In the genomic region with DNA sequence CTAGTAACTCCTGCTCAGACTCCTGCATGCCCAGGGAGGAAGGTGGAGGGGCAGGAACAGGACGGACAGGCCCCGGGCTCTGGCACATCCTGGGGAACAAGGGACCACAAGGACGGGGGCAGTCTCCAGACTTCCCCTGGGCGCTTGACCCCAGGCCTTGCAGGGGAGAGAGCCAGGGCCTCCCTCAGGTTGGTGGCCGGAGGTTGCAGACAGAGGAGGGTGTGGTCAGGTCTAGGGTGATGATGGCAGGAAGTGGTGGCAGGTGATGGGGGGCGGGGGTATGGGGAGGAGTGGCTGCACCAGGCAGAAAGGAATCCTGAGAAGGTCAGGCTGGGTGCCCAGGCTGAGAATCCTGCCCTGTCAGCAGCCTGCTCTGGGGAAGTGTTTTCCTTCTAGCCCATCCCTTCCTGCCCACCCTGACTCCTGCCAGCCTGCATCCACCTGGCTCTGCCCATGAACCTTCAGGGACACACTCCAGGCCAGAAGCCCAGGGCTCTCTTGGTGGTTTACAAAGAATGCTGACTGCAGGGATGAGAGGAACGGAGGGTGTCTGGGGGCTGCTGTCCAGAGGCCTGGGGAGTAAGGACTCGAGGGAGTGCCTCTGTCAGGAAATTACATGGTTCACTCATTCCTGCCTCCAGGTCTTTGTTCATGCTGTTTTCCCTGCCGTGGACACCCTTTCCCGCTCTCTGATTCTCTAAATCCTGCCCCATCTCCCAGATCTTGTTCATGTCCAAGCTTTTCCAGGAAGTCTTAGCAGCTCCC, we compare ENCODE assay signal across 10 cellular contexts. TPM values are rescaled to one million over a fixed set of nuclear protein-coding genes. Genes with fewer than 3 reads are reported as not detected.
DNase-seq lines count a peak whose midpoint lies in the region; ATAC-seq and TF ChIP-seq lines count a peak whose summit lies in the region.
"Had no signal": no experiment of that assay in that cellular context is flagged by ENCODE, and none has a peak within 500 bp of the region (broad histone marks: within the 10 kb centered on the region; RNA-seq: fewer than 3 reads in every experiment).

No MANE protein-coding gene starts in this region.

- no peak overlapping the region for H2BK12ac ChIP-seq in neuronal stem cell (ENCODE audit: low read length)

- H3K4ac ChIP-seq in neuronal stem cell (ENCODE audit: low read length): no peak overlapping the region

- H3K79me1 ChIP-seq in neuronal stem cell (ENCODE audit: low read depth, low read length): peaks cover 4% of the 10 kb centered on the region

- no peaks in the 10 kb centered on the region for H3K9me3 ChIP-seq in CD8-positive, alpha-beta memory T cell (ENCODE audit: low read length)
- H3K9me3 ChIP-seq in neuronal stem cell (replicated peaks in 1 of 2; ENCODE audit: control insufficient read depth in 2 of 2, insufficient read depth in 1 of 2, low read depth in 1 of 2, low read length in 2 of 2): no peaks in the 10 kb centered on the region

- no peaks in the 10 kb centered on the region for H3K36me3 Mint-ChIP-seq in CD8-positive, alpha-beta memory T cell
- H3K36me3 Mint-ChIP-seq in HFFc6 (ENCODE audit: low read depth): peaks cover 24% of the 10 kb centered on the region
- H3K36me3 Mint-ChIP-seq in activated CD8-positive, alpha-beta T cell treated with anti-CD3 and anti-CD28 coated beads, Interleukin-2, amount 10 ng/mL, durations not matched to agents 7 days and 5 days (ENCODE audit: low read depth): no peaks in the 10 kb centered on the region
- H3K36me3 Mint-ChIP-seq: naive thymus-derived CD4-positive, alpha-beta T cell had no signal

- no peak overlapping the region for H4K8ac ChIP-seq in neuronal stem cell (ENCODE audit: low read depth, low read length)

- peak in 1 of 5 donors; percentile 56 for DNase-seq in CD8-positive, alpha-beta memory T cell
- DNase-seq in HFFc6 (no peak), neuronal stem cell (ENCODE audit: low spot score) (no peak), NCI-H1436 treated with DMSO at 0.1 percent for 48 hours (lab: John Stamatoyannopoulos, UW) (no peak), COLO668 (lab: John Stamatoyannopoulos, UW; ENCODE audit: unreplicated experiment) (no peak)
- peak; percentile 57 for DNase-seq in activated CD8-positive, alpha-beta T cell treated with anti-CD3 and anti-CD28 coated beads, Interleukin-2, amount 10 ng/mL, durations not matched to agents 7 days and 5 days
- DNase-seq in activated effector memory CD4-positive, alpha-beta T cell treated with anti-CD3 and anti-CD28 coated beads, Interleukin-2, amount 50 U/mL, for 16 hours: no peak
- DNase-seq: erythroblast; Karpas-422; naive thymus-derived CD4-positive, alpha-beta T cell had no signal

- peak overlapping the region; percentile 16 for H3K23ac ChIP-seq in neuronal stem cell (ENCODE audit: low read depth, low read length, poor library complexity)

- H4K91ac ChIP-seq in neuronal stem cell (ENCODE audit: low read depth, low read length, poor library complexity): no peak overlapping the region

- H3K36me3 ChIP-seq in CD8-positive, alpha-beta memory T cell (ENCODE audit: insufficient read depth, low read length): no peaks in the 10 kb centered on the region
- peaks cover 0 to 5% of the 10 kb centered on the region in 2 donors for H3K36me3 ChIP-seq in neuronal stem cell (replicated peaks in 1 of 2; ENCODE audit: control insufficient read depth in 2 of 2, insufficient read depth in 2 of 2, low read length in 2 of 2)

- H3K9ac ChIP-seq in neuronal stem cell (ENCODE audit: low read depth, low read length, poor library complexity): no peak overlapping the region

- peak; percentile 55 for ATAC-seq in activated CD8-positive, alpha-beta T cell treated with anti-CD3 and anti-CD28 coated beads, Interleukin-2, amount 10 ng/mL, durations not matched to agents 7 days and 5 days
- ATAC-seq: naive thymus-derived CD4-positive, alpha-beta T cell had no signal

- peaks cover 16 to 33% (median 18%) of the 10 kb centered on the region in 3 donors for H3K4me1 Mint-ChIP-seq in CD8-positive, alpha-beta memory T cell
- H3K4me1 Mint-ChIP-seq in HFFc6 (ENCODE audit: low read depth): peaks cover 61% of the 10 kb centered on the region
- peaks cover 22% of the 10 kb centered on the region for H3K4me1 Mint-ChIP-seq in activated CD8-positive, alpha-beta T cell treated with anti-CD3 and anti-CD28 coated beads, Interleukin-2, amount 10 ng/mL, durations not matched to agents 7 days and 5 days (ENCODE audit: low read depth)

- H2AFZ ChIP-seq in neuronal stem cell (ENCODE audit: low read length): no peak overlapping the region

- no CpG with 5 or more reads among the region's 10 CpGs for WGBS in neuronal stem cell (ENCODE audit: extremely low coverage in 2 of 2, insufficient read length in 2 of 2, insufficient replicate concordance in 1 of 2), 2 donors

- POLR2A ChIA-PET in CD8-positive, alpha-beta memory T cell (lab: Charles Lee): no interaction called here
- POLR2A ChIA-PET in activated CD8-positive, alpha-beta T cell treated with anti-CD3 and anti-CD28 coated beads, Interleukin-2, amount 10 ng/mL, durations not matched to agents 7 days and 5 days (lab: Charles Lee): no interaction called here

- CTCF ChIA-PET in CD8-positive, alpha-beta memory T cell (lab: Charles Lee): interaction anchor here (0.8 to 1.3 kb wide), 3 partner anchors 9 to 22 kb away, joined by 3 to 5 read pairs (median 3); no protein-coding TSS in a partner anchor
- CTCF ChIA-PET in activated CD8-positive, alpha-beta T cell treated with anti-CD3 and anti-CD28 coated beads, Interleukin-2, amount 10 ng/mL, durations not matched to agents 7 days and 5 days (lab: Charles Lee): interaction anchor here (1.2 to 2.3 kb wide), 5 partner anchors 9 to 17 kb away, joined by 3 to 14 read pairs (median 6); no protein-coding TSS in a partner anchor

- H3K27ac ChIP-seq in CD8-positive, alpha-beta memory T cell (ENCODE audit: low read depth, low read length): peak overlapping the region; percentile 4
- no peak overlapping the region for H3K27ac ChIP-seq in neuronal stem cell (replicated peaks; ENCODE audit: low read length)

- no peak overlapping the region for H2AK5ac ChIP-seq in neuronal stem cell (ENCODE audit: low read depth, low read length)

- H3K4me3 Mint-ChIP-seq in CD8-positive, alpha-beta memory T cell: peak overlapping the region in 4 of 7 donors; percentile 15 to 33 (median 17)
- no peak overlapping the region; the same call in 1 of the 2 replicates for H3K4me3 Mint-ChIP-seq in HFFc6
- peak overlapping the region; percentile 5 for H3K4me3 Mint-ChIP-seq in activated CD8-positive, alpha-beta T cell treated with anti-CD3 and anti-CD28 coated beads, Interleukin-2, amount 10 ng/mL, durations not matched to agents 7 days and 5 days

- H3K4me3 ChIP-seq in CD8-positive, alpha-beta memory T cell (ENCODE audit: low read length): no peak overlapping the region
- no peak overlapping the region for H3K4me3 ChIP-seq in neuronal stem cell (ENCODE audit: low read length in 2 of 2)

- H3K18ac ChIP-seq in neuronal stem cell (ENCODE audit: low read length): no peak overlapping the region

- H3K27ac Mint-ChIP-seq in CD8-positive, alpha-beta memory T cell: peak overlapping the region in 7 of 8 donors; percentile 21 to 86 (median 68)
- peak overlapping the region; percentile 91 for H3K27ac Mint-ChIP-seq in HFFc6
- H3K27ac Mint-ChIP-seq in activated CD8-positive, alpha-beta T cell treated with anti-CD3 and anti-CD28 coated beads, Interleukin-2, amount 10 ng/mL, durations not matched to agents 7 days and 5 days: peak overlapping the region; percentile 60

- no peak overlapping the region for H2BK5ac ChIP-seq in neuronal stem cell (ENCODE audit: low read length)

- no peak overlapping the region for H2BK15ac ChIP-seq in neuronal stem cell (ENCODE audit: low read length)

- H3K9me3 Mint-ChIP-seq in CD8-positive, alpha-beta memory T cell: no peaks in the 10 kb centered on the region
- H3K9me3 Mint-ChIP-seq in HFFc6: no peaks in the 10 kb centered on the region
- no peaks in the 10 kb centered on the region for H3K9me3 Mint-ChIP-seq in activated CD8-positive, alpha-beta T cell treated with anti-CD3 and anti-CD28 coated beads, Interleukin-2, amount 10 ng/mL, durations not matched to agents 7 days and 5 days (ENCODE audit: insufficient read depth)
- H3K9me3 Mint-ChIP-seq: naive thymus-derived CD4-positive, alpha-beta T cell had no signal

- TF ChIP-seq CTCF in HFFc6 (IDR thresholded peaks at IDR 0.05): no peak

- no peak overlapping the region for H3K14ac ChIP-seq in neuronal stem cell (ENCODE audit: low read length)

- H3K4me2 ChIP-seq in neuronal stem cell (ENCODE audit: insufficient read depth, low read length, poor library complexity, severe bottlenecking): no peak overlapping the region

- no peaks in the 10 kb centered on the region for H3K27me3 ChIP-seq in CD8-positive, alpha-beta memory T cell (ENCODE audit: insufficient read depth, low read length, poor library complexity, severe bottlenecking)
- peaks cover 0 to 8% (median 0%) of the 10 kb centered on the region in 3 experiments for H3K27me3 ChIP-seq in neuronal stem cell (ENCODE audit: control insufficient read depth in 3 of 3, insufficient read depth in 3 of 3, low read depth in 1 of 3, low read length in 3 of 3)

- peaks cover 20% of the 10 kb centered on the region for H3K4me1 ChIP-seq in CD8-positive, alpha-beta memory T cell (ENCODE audit: insufficient read depth, low read length)
- peaks cover 7 to 17% of the 10 kb centered on the region in 2 donors for H3K4me1 ChIP-seq in neuronal stem cell (ENCODE audit: control insufficient read depth in 2 of 2, insufficient read depth in 1 of 2, low read depth in 1 of 2, low read length in 2 of 2)

- no peak overlapping the region for H2BK120ac ChIP-seq in neuronal stem cell (ENCODE audit: low read depth, low read length)

- H3K27me3 Mint-ChIP-seq in CD8-positive, alpha-beta memory T cell: peaks cover 0 to 3% of the 10 kb centered on the region in 2 donors
- peaks cover 3% of the 10 kb centered on the region; the same call in 1 of the 2 replicates for H3K27me3 Mint-ChIP-seq in HFFc6 (ENCODE audit: insufficient read depth)
- no peaks in the 10 kb centered on the region for H3K27me3 Mint-ChIP-seq in activated CD8-positive, alpha-beta T cell treated with anti-CD3 and anti-CD28 coated beads, Interleukin-2, amount 10 ng/mL, durations not matched to agents 7 days and 5 days (ENCODE audit: low read depth)

RNA-seq across cellular contexts. Expression of a gene that starts 15.8 kb away (rescaled TPM):
- 1 to 10 TPM; 1.3 to 1.5 TPM for total RNA-seq in CD8-positive, alpha-beta memory T cell
- polyA plus RNA-seq in CD8-positive, alpha-beta memory T cell: 3.1 TPM
- total RNA-seq in HFFc6 (2021; fragmentation: NEBNext Ultra II Directional; extraction: Animal tissue kit (Norgen Biotek cat#: 25700)): 100 to 1,000 TPM; 235 to 309 (median 288) TPM
- total RNA-seq in activated CD8-positive, alpha-beta T cell treated with anti-CD3 and anti-CD28 coated beads, Interleukin-2, amount 10 ng/mL, durations not matched to agents 7 days and 5 days: 1 to 10 TPM; 5.9 to 8.4 TPM
- polyA plus RNA-seq in neuronal stem cell (2013, experiment 1 of 2): 67.0 TPM
- polyA plus RNA-seq in neuronal stem cell (2013, experiment 2 of 2): 68.3 TPM

RNA-seq across cellular contexts. Expression of a gene that starts 50.0 kb away (rescaled TPM):
- total RNA-seq in CD8-positive, alpha-beta memory T cell: 10 to 100 TPM; 13.2 to 13.3 TPM
- polyA plus RNA-seq in CD8-positive, alpha-beta memory T cell: 8.6 TPM
- total RNA-seq in HFFc6 (2021; fragmentation: NEBNext Ultra II Directional; extraction: Animal tissue kit (Norgen Biotek cat#: 25700)): 10 to 100 TPM; 21.4 to 30.6 (median 24.7) TPM
- 10 to 100 TPM; 10.8 to 10.9 TPM for total RNA-seq in activated CD8-positive, alpha-beta T cell treated with anti-CD3 and anti-CD28 coated beads, Interleukin-2, amount 10 ng/mL, durations not matched to agents 7 days and 5 days
- 2.2 TPM for polyA plus RNA-seq in neuronal stem cell (2013, experiment 1 of 2)
- 2.3 TPM for polyA plus RNA-seq in neuronal stem cell (2013, experiment 2 of 2)

RNA-seq across cellular contexts. Expression of a gene that starts 52.5 kb away (rescaled TPM):
- 10 to 100 TPM; 35.5 to 37.4 TPM for total RNA-seq in CD8-positive, alpha-beta memory T cell
- polyA plus RNA-seq in CD8-positive, alpha-beta memory T cell: 32.3 TPM
- total RNA-seq in HFFc6 (2021; fragmentation: NEBNext Ultra II Directional; extraction: Animal tissue kit (Norgen Biotek cat#: 25700)): 10 to 100 TPM; 45.2 to 51.8 (median 47.5) TPM
- 100 to 1,000 TPM; 108 to 115 TPM for total RNA-seq in activated CD8-positive, alpha-beta T cell treated with anti-CD3 and anti-CD28 coated beads, Interleukin-2, amount 10 ng/mL, durations not matched to agents 7 days and 5 days
- 19.7 TPM for polyA plus RNA-seq in neuronal stem cell (2013, experiment 1 of 2)
- polyA plus RNA-seq in neuronal stem cell (2013, experiment 2 of 2): 20.5 TPM

Comparison
In these comparisons a context has a peak if more than half of its experiments do, and no peak if none do; other contexts are left out.
1. RNA of a gene that starts 15.8 kb away (total RNA-seq): 235 to 309 TPM in HFFc6; 5.9 to 8.4 TPM in activated CD8-positive, alpha-beta T cell treated with anti-CD3 and anti-CD28 coated beads, Interleukin-2, amount 10 ng/mL, durations not matched to agents 7 days and 5 days and 1.3 to 1.5 TPM in CD8-positive, alpha-beta memory T cell; every median in the first group is over 10 times any median in the second.
2. Peak in every context shown above with its lines, with median percentiles within 50 percentile points of each other: H3K27ac Mint-ChIP-seq.